In the genomic region with DNA sequence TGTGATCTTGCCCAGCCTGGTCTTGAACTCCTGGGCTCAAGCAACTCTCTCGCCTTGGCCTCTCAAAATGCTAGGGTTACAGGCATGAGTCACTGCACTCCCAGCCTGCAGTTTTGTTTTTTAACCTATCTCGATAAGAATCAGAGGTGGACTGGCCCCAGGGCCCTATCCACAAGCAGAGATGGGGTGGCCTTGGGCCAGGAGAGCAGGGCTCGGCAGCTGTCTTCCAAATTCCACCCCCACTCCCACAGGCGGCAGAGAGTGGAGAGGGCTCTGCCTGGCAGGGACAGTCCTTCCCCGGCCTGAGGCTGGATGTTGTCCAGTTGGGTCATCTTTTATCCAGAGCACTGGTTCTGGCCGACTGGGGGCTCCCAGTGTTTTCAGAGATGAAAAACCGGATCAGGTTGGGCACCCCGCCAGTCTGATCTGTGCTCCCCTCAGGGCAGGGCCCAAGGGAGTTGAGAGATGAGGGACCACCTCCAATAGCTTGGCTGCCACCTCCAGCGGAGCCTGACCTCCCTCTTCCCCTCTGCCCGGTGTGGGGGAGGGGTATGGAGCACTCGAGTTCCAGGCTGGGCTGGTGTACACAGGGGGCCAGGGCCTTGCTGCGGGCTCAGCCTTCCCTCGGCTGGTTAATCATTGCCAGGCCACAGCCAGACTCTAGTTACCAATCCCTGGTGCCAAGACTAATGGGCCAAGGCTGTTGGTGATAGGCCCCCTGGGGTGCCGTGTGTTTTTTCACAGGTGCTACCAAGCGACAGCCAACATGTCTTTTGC, we compare ENCODE assay signal across 9 cellular contexts. TPM values are rescaled to one million over a fixed set of nuclear protein-coding genes. Genes with fewer than 3 reads are reported as not detected.
DNase-seq lines count a peak whose midpoint lies in the region; TF ChIP-seq lines count a peak whose summit lies in the region.
"Had no signal": no experiment of that assay in that cellular context is flagged by ENCODE, and none has a peak within 500 bp of the region (broad histone marks: within the 10 kb centered on the region; RNA-seq: fewer than 3 reads in every experiment).

No MANE protein-coding gene starts in this region.

- POLR2A ChIA-PET in GM10248 (lab: Yijun Ruan, JAX), result no interaction called here

- CTCF ChIA-PET in GM10248 (lab: Yijun Ruan, JAX), result no interaction called here

- no peak overlapping the region for H3K4me3 ChIP-seq in epithelial cell of proximal tubule (ENCODE audit: low read depth, low read length)
- H3K4me3 ChIP-seq: spleen had no signal

- DNase-seq in COR-L47 (lab: John Stamatoyannopoulos, UW) (peak; percentile 23), NCI-H446 treated with DMSO at 0.1 percent for 48 hours (lab: John Stamatoyannopoulos, UW) (peak; percentile 61), epithelial cell of proximal tubule (ENCODE audit: low read depth) (peak; percentile 42), myocyte (ENCODE audit: low read depth) (peak; percentile 90), SK-N-DZ (ENCODE audit: low spot score) (no peak), GM10248 (ENCODE audit: extremely low spot score) (no peak)
- no peak for DNase-seq in stimulated activated CD4-positive, alpha-beta T cell treated with anti-CD3 and anti-CD28 coated beads, Interleukin-4, amount 100 ng/mL, for 24 hours
- no peak for DNase-seq in activated CD4-positive, alpha-beta T cell treated with anti-CD3 and anti-CD28 coated beads for 1 hour
- DNase-seq: spleen had no signal

- TF ChIP-seq CTCF in epithelial cell of proximal tubule (conservative IDR thresholded peaks at IDR 0.05; ENCODE audit: low read depth, low read length) (no peak), GM10248 (IDR thresholded peaks at IDR 0.05; ENCODE audit: control extremely low read depth, extremely low read depth, low read depth, missing control alignments) (no peak)

RNA-seq across cellular contexts. Expression of a gene that starts 30.3 kb away (rescaled TPM):
- 0.36 and 5.4 TPM in 2 replicates for total RNA-seq in epithelial cell of proximal tubule
- total RNA-seq in myocyte, result 0.11 and 0.26 TPM in 2 replicates
- 1.6 TPM for polyA plus RNA-seq in myocyte (2012)
- 0.32 TPM in 1 of 2 replicates, not detected in the other for polyA plus RNA-seq in SK-N-DZ (2014; cell fraction: cytosol; rRNA removed)
- 1.5 and 1.6 TPM in 2 replicates for polyA plus RNA-seq in SK-N-DZ (2014; cell fraction: nucleus; rRNA removed)

RNA-seq across cellular contexts. Expression of a gene that starts 31.8 kb away (rescaled TPM):
- 37.0 and 64.7 TPM in 2 replicates for total RNA-seq in epithelial cell of proximal tubule
- 0.68 and 0.75 TPM in 2 replicates for total RNA-seq in myocyte
- polyA plus RNA-seq in myocyte (2012), result 0.77 TPM
- 1.3 and 1.7 TPM in 2 replicates for polyA plus RNA-seq in SK-N-DZ (2014; cell fraction: cytosol; rRNA removed)
- polyA plus RNA-seq in SK-N-DZ (2014; cell fraction: nucleus; rRNA removed), result 1.1 and 1.7 TPM in 2 replicates

RNA-seq across cellular contexts. Expression of a gene that starts 40.9 kb away (rescaled TPM):
- total RNA-seq in epithelial cell of proximal tubule (24.0 and 41.7 TPM in 2 replicates), myocyte (28.2 and 44.4 TPM in 2 replicates)
- 19.9 TPM for polyA plus RNA-seq in myocyte (2012)
- polyA plus RNA-seq in SK-N-DZ (2014; cell fraction: cytosol; rRNA removed), result 77.8 and 95.2 TPM in 2 replicates
- polyA plus RNA-seq in SK-N-DZ (2014; cell fraction: nucleus; rRNA removed), result 174 and 182 TPM in 2 replicates

RNA-seq across cellular contexts. Expression of a gene that starts 41.9 kb away (rescaled TPM):
- 9.5 and 12.2 TPM in 2 replicates for total RNA-seq in epithelial cell of proximal tubule
- 14.4 and 16.9 TPM in 2 replicates for total RNA-seq in myocyte
- 13.5 TPM for polyA plus RNA-seq in myocyte (2012)
- 7.2 and 9.4 TPM in 2 replicates for polyA plus RNA-seq in SK-N-DZ (2014; cell fraction: cytosol; rRNA removed)
- polyA plus RNA-seq in SK-N-DZ (2014; cell fraction: nucleus; rRNA removed), result 13.8 and 46.4 TPM in 2 replicates

Comparison
In these comparisons a context has a peak if more than half of its experiments do, and no peak if none do; other contexts are left out.
1. DNase-seq: peak in COR-L47 (single experiment), NCI-H446 treated with DMSO at 0.1 percent for 48 hours (single experiment), epithelial cell of proximal tubule (single experiment) and myocyte (single experiment); none in stimulated activated CD4-positive, alpha-beta T cell treated with anti-CD3 and anti-CD28 coated beads, Interleukin-4, amount 100 ng/mL, for 24 hours (single experiment), activated CD4-positive, alpha-beta T cell treated with anti-CD3 and anti-CD28 coated beads for 1 hour (single experiment), SK-N-DZ (single experiment) and GM10248 (single experiment).
2. RNA of a gene that starts 31.8 kb away (total RNA-seq): 37.0 to 64.7 TPM in epithelial cell of proximal tubule; 0.68 to 0.75 TPM in myocyte; every median in the first group is over 10 times any median in the second.